In genomic region chr16:31505483-31505882, GRCh38 we compare ENCODE assay signal across 11 cellular contexts. TPM values are rescaled to one million over a fixed set of nuclear protein-coding genes. Genes with fewer than 3 reads are reported as not detected.
A peak's percentile ranks its signal among the peaks of the same experiment; 100 is the strongest.
DNase-seq lines count a peak whose midpoint lies in the region; ATAC-seq and TF ChIP-seq lines count a peak whose summit lies in the region.
"Had no signal": no experiment of that assay in that cellular context is flagged by ENCODE, and none has a peak within 500 bp of the region (broad histone marks: within the 10 kb centered on the region; RNA-seq: fewer than 3 reads in every experiment).

No MANE protein-coding gene starts in this region.

- no peaks in the 10 kb centered on the region for H3K9me3 ChIP-seq in CD8-positive, alpha-beta T cell (ENCODE audit: low read length)
- H3K9me3 ChIP-seq in adrenal gland (replicated peaks in 1 of 3) (no peaks in the 10 kb centered on the region), testis (no peaks in the 10 kb centered on the region)

- no peak overlapping the region for H3K4me3 Mint-ChIP-seq in CD8-positive, alpha-beta T cell
- H3K4me3 Mint-ChIP-seq in activated T-helper 17 cell treated with anti-CD3 and anti-CD28 coated beads, Interleukin-2, amount 50 U/mL, for 72 hours, result peak overlapping the region; percentile 96
- no peak overlapping the region for H3K4me3 Mint-ChIP-seq in HFFc6

- H3K27me3 ChIP-seq in CD8-positive, alpha-beta T cell (ENCODE audit: insufficient read depth, low read length), result no peaks in the 10 kb centered on the region
- H3K27me3 ChIP-seq in adrenal gland, result no peaks in the 10 kb centered on the region
- H3K27me3 ChIP-seq in testis, result no peaks in the 10 kb centered on the region

- POLR2A ChIA-PET in CD8-positive, alpha-beta T cell (lab: Charles Lee), result interaction anchor here (3.5 kb wide), 1 partner anchor 18 kb away, joined by 23 read pairs; no protein-coding TSS in a partner anchor

- no peaks in the 10 kb centered on the region for H3K9me3 Mint-ChIP-seq in CD8-positive, alpha-beta T cell
- H3K9me3 Mint-ChIP-seq in activated T-helper 17 cell treated with anti-CD3 and anti-CD28 coated beads, Interleukin-2, amount 50 U/mL, for 72 hours, result no peaks in the 10 kb centered on the region
- no peaks in the 10 kb centered on the region for H3K9me3 Mint-ChIP-seq in HFFc6

- peaks cover 41% of the 10 kb centered on the region for H3K4me1 Mint-ChIP-seq in CD8-positive, alpha-beta T cell (ENCODE audit: low read depth)
- H3K4me1 Mint-ChIP-seq in activated T-helper 17 cell treated with anti-CD3 and anti-CD28 coated beads, Interleukin-2, amount 50 U/mL, for 72 hours, result peaks cover 24% of the 10 kb centered on the region
- peaks cover 34% of the 10 kb centered on the region for H3K4me1 Mint-ChIP-seq in HFFc6 (ENCODE audit: low read depth)

- DNase-seq in CD8-positive, alpha-beta T cell, result no peak
- DNase-seq in adrenal gland (no peak), HFFc6 (no peak), testis (no peak)
- DNase-seq: NCI-H345 had no signal

- H3K4me1 ChIP-seq in CD8-positive, alpha-beta T cell (ENCODE audit: insufficient read depth, low read length), result peaks cover 34% of the 10 kb centered on the region
- H3K4me1 ChIP-seq in adrenal gland (replicated peaks in 1 of 2) (peaks cover 7 to 28% of the 10 kb centered on the region in 2 donors), testis (peaks cover 23% of the 10 kb centered on the region)

- WGBS in adrenal gland, 4 donors, result 74 to 79% (median 77%) methylated on average over 4 of the region's 4 CpGs
- WGBS in testis, 2 donors, result 61 to 75% methylated on average over 4 of the region's 4 CpGs

- CTCF ChIA-PET in CD8-positive, alpha-beta T cell (lab: Charles Lee), result interaction anchor here (1.1 kb wide), 1 partner anchor 363 kb away, joined by 3 read pairs; no protein-coding TSS in a partner anchor

- H3K27ac ChIP-seq in CD8-positive, alpha-beta T cell (ENCODE audit: low read depth, low read length), result peak overlapping the region; percentile 6
- H3K27ac ChIP-seq in adrenal gland (no peak overlapping the region), testis (no peak overlapping the region)

- no peaks in the 10 kb centered on the region for H3K36me3 ChIP-seq in CD8-positive, alpha-beta T cell (ENCODE audit: insufficient read depth, low read length)
- H3K36me3 ChIP-seq in adrenal gland (replicated peaks in 1 of 2) (peaks cover 0 to 8% of the 10 kb centered on the region in 2 donors), testis (ENCODE audit: low read depth, missing control alignments) (no peaks in the 10 kb centered on the region)

- no peak for ATAC-seq in CD8-positive, alpha-beta T cell
- peak; percentile 61 for ATAC-seq in GM18868 (IDR thresholded peaks at IDR 0.05; ENCODE audit: unreplicated experiment)
- peak; percentile 36 for ATAC-seq in HG03196 (IDR thresholded peaks at IDR 0.05; ENCODE audit: unreplicated experiment)
- peak; percentile 83 for ATAC-seq in activated T-helper 17 cell treated with anti-CD3 and anti-CD28 coated beads, Interleukin-2, amount 50 U/mL, for 72 hours (replicated peaks)
- ATAC-seq in HG02798 (IDR thresholded peaks at IDR 0.05; ENCODE audit: poor library complexity, unreplicated experiment), result no peak

- H3K27me3 Mint-ChIP-seq in CD8-positive, alpha-beta T cell (ENCODE audit: low read depth), result no peaks in the 10 kb centered on the region
- no peaks in the 10 kb centered on the region for H3K27me3 Mint-ChIP-seq in activated T-helper 17 cell treated with anti-CD3 and anti-CD28 coated beads, Interleukin-2, amount 50 U/mL, for 72 hours
- H3K27me3 Mint-ChIP-seq in HFFc6 (ENCODE audit: insufficient read depth), result peaks cover 4% of the 10 kb centered on the region

- no peak overlapping the region for H3K4me3 ChIP-seq in CD8-positive, alpha-beta T cell (ENCODE audit: low read depth, low read length)
- H3K4me3 ChIP-seq in adrenal gland, result no peak overlapping the region
- no peak overlapping the region for H3K4me3 ChIP-seq in testis

- peaks cover 20% of the 10 kb centered on the region for H3K36me3 Mint-ChIP-seq in CD8-positive, alpha-beta T cell
- peaks cover 35% of the 10 kb centered on the region for H3K36me3 Mint-ChIP-seq in activated T-helper 17 cell treated with anti-CD3 and anti-CD28 coated beads, Interleukin-2, amount 50 U/mL, for 72 hours (ENCODE audit: low read depth)
- peaks cover 13% of the 10 kb centered on the region for H3K36me3 Mint-ChIP-seq in HFFc6 (ENCODE audit: low read depth)

- H3K27ac Mint-ChIP-seq in CD8-positive, alpha-beta T cell, result peak overlapping the region; percentile 30
- peak overlapping the region; percentile 80 for H3K27ac Mint-ChIP-seq in activated T-helper 17 cell treated with anti-CD3 and anti-CD28 coated beads, Interleukin-2, amount 50 U/mL, for 72 hours
- no peak overlapping the region for H3K27ac Mint-ChIP-seq in HFFc6

- intact Hi-C loops in CD8-positive, alpha-beta T cell (cut with DNase I, micrococcal nuclease), result loop anchor here (5.0 to 10.0 kb wide), 3 partner anchors 192 to 369 kb away; partner anchors contain the start of gene ZNF267 (in 1 of the 2)
- intact Hi-C loops in adrenal gland (cut with DNase I), result loop anchor here in 1 of 2 donors (10.0 kb wide), 1 partner anchor 209 kb away; a partner anchor contains a TSS
- intact Hi-C loops in testis (cut with DNase I; ENCODE audit: low total_unique reads), result no loop called here

- TF ChIP-seq CTCF in CD8-positive, alpha-beta T cell (IDR thresholded peaks at IDR 0.05), result no peak
- TF ChIP-seq CTCF in adrenal gland (IDR thresholded peaks at IDR 0.05), result no peak
- no peak for TF ChIP-seq CTCF in HFFc6 (IDR thresholded peaks at IDR 0.05)
- TF ChIP-seq CTCF in testis (IDR thresholded peaks at IDR 0.05), result no peak

- TF ChIP-seq POLR2A in adrenal gland (IDR thresholded peaks at IDR 0.05), result no peak
- no peak for TF ChIP-seq POLR2A in testis (IDR thresholded peaks at IDR 0.05)

RNA-seq across cellular contexts. Expression of gene RUSF1, which starts 2.7 kb away (rescaled TPM):
- total RNA-seq in CD8-positive, alpha-beta T cell, result 10 to 100 TPM; 62.8 to 67.8 TPM
- total RNA-seq in activated T-helper 17 cell treated with anti-CD3 and anti-CD28 coated beads, Interleukin-2, amount 50 U/mL, for 72 hours, result 10 to 100 TPM; 32.3 to 52.4 TPM
- 10 to 100 TPM; 41.2 to 86.6 (median 66.8) TPM for total RNA-seq in adrenal gland
- polyA plus RNA-seq in adrenal gland, result 100 to 1,000 TPM in 1 of 3 donors, 10 to 100 TPM in 2; 55.1 to 110 (median 65.1) TPM
- total RNA-seq in HFFc6 (2021; fragmentation: NEBNext Ultra II Directional; extraction: Animal tissue kit (Norgen Biotek cat#: 25700)), result 10 to 100 TPM; 55.9 to 77.7 (median 63.6) TPM
- 100 to 1,000 TPM; 102 to 124 TPM for total RNA-seq in testis
- 75.8 TPM for polyA plus RNA-seq in testis (ENCODE audit: insufficient read depth, low read depth, low replicate concordance)

RNA-seq across cellular contexts. Expression of gene AHSP, which starts 22.2 kb away (rescaled TPM):
- not detected for total RNA-seq in CD8-positive, alpha-beta T cell
- total RNA-seq in activated T-helper 17 cell treated with anti-CD3 and anti-CD28 coated beads, Interleukin-2, amount 50 U/mL, for 72 hours, result not detected
- total RNA-seq in adrenal gland (not detected), testis (1 to 10 TPM in 1 of 2 donors, not detected in 1; 1.9 TPM)
- polyA plus RNA-seq in adrenal gland (not detected), testis (ENCODE audit: insufficient read depth, low read depth, low replicate concordance) (5.6 TPM)
- total RNA-seq in HFFc6 (2021; fragmentation: NEBNext Ultra II Directional; extraction: Animal tissue kit (Norgen Biotek cat#: 25700)), result not detected
- total RNA-seq: HT1080, osteocyte had no signal

RNA-seq across cellular contexts. Expression of gene SLC5A2, which starts 22.6 kb away (rescaled TPM):
- 1 to 10 TPM; 1.8 to 2.4 TPM for total RNA-seq in CD8-positive, alpha-beta T cell
- 1 to 10 TPM in 1 of 2 donors, under 1 TPM in 1; 0.50 to 1.2 TPM for total RNA-seq in activated T-helper 17 cell treated with anti-CD3 and anti-CD28 coated beads, Interleukin-2, amount 50 U/mL, for 72 hours
- total RNA-seq in adrenal gland (under 1 TPM in 1 of 8 donors, not detected in 7; 0.14 TPM), testis (1 to 10 TPM; 5.8 to 6.9 TPM)
- polyA plus RNA-seq in adrenal gland (1 to 10 TPM in 2 of 3 donors, not detected in 1; 2.4 to 3.0 TPM), testis (ENCODE audit: insufficient read depth, low read depth, low replicate concordance) (18.1 TPM)
- under 1 TPM in 2 of 6 experiments, not detected in 4; 0.19 to 0.21 TPM for total RNA-seq in HFFc6 (2021; fragmentation: NEBNext Ultra II Directional; extraction: Animal tissue kit (Norgen Biotek cat#: 25700))
- total RNA-seq: HT1080, osteocyte had no signal

RNA-seq across cellular contexts. Expression of gene TGFB1I1, which starts 33.5 kb away (rescaled TPM):
- total RNA-seq in CD8-positive, alpha-beta T cell, result under 1 TPM; 0.31 to 0.60 TPM
- 1 to 10 TPM; 2.7 to 5.6 TPM for total RNA-seq in activated T-helper 17 cell treated with anti-CD3 and anti-CD28 coated beads, Interleukin-2, amount 50 U/mL, for 72 hours
- total RNA-seq in adrenal gland (10 to 100 TPM; 14.2 to 62.7 (median 34.8) TPM), testis (10 to 100 TPM; 13.6 to 28.4 TPM)
- polyA plus RNA-seq in adrenal gland (10 to 100 TPM; 11.3 to 32.7 (median 29.7) TPM), testis (ENCODE audit: insufficient read depth, low read depth, low replicate concordance) (31.7 TPM)
- total RNA-seq in HFFc6 (2021; fragmentation: NEBNext Ultra II Directional; extraction: Animal tissue kit (Norgen Biotek cat#: 25700)), result 100 to 1,000 TPM; 163 to 209 (median 191) TPM

RNA-seq across cellular contexts. Expression of gene ARMC5, which starts 46.2 kb away (rescaled TPM):
- 10 to 100 TPM; 22.4 to 24.0 TPM for total RNA-seq in CD8-positive, alpha-beta T cell
- total RNA-seq in activated T-helper 17 cell treated with anti-CD3 and anti-CD28 coated beads, Interleukin-2, amount 50 U/mL, for 72 hours, result 10 to 100 TPM; 11.9 to 17.9 TPM
- total RNA-seq in adrenal gland, result 10 to 100 TPM in 6 of 8 donors, 1 to 10 TPM in 2; 9.1 to 20.3 (median 12.0) TPM
- 10 to 100 TPM in 2 of 3 donors, 1 to 10 TPM in 1; 2.9 to 37.9 (median 24.5) TPM for polyA plus RNA-seq in adrenal gland
- total RNA-seq in HFFc6 (2021; fragmentation: NEBNext Ultra II Directional; extraction: Animal tissue kit (Norgen Biotek cat#: 25700)), result 10 to 100 TPM in 2 of 6 experiments, 1 to 10 TPM in 4; 7.6 to 11.8 (median 9.3) TPM
- total RNA-seq in testis, result 10 to 100 TPM; 19.1 to 21.3 TPM
- polyA plus RNA-seq in testis (ENCODE audit: insufficient read depth, low read depth, low replicate concordance), result 11.0 TPM

Comparison
In these comparisons a context has a peak if more than half of its experiments do, and no peak if none do; other contexts are left out.
1. ATAC-seq: peak in GM18868 (single experiment), HG03196 (single experiment) and activated T-helper 17 cell treated with anti-CD3 and anti-CD28 coated beads, Interleukin-2, amount 50 U/mL, for 72 hours (single experiment); none in CD8-positive, alpha-beta T cell (single experiment) and HG02798 (single experiment).